ENCODE assay signal across 8 cellular contexts in the genomic region with DNA sequence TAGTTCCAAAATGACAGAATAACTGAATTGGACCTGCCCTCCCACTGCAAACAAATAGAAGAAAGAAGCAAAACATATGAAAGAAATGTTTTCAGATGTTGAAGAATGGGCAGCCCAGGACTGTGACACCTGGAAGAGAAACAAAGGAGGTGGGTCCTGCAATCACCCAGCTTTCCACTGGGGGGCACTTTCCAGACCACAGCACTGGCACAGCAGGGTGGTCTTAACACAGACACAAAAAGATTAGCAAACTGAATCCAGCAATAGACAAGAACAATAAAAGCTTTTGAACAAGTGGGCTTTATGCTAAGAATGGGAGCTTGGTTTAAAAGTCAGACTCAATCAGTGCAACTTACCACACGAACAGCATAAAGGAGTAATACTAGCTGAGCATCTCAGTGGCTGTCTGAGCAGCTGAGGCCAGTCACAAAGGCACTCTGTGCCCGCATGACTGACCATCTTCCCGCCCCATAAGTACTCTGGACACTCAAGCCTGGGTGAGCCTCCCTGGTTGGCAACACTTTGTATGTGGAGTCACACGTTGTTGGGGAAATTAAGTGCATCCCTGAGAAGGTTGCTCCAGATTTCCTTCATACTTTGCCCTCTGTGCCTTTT. TPM values are rescaled to one million over a fixed set of nuclear protein-coding genes. Genes with fewer than 3 reads are reported as not detected.
DNase-seq lines count a peak whose midpoint lies in the region; ATAC-seq and TF ChIP-seq lines count a peak whose summit lies in the region.

No MANE protein-coding gene starts in this region.

- ATAC-seq in GM19023 (IDR thresholded peaks at IDR 0.05; ENCODE audit: unreplicated experiment), result no peak
- no peak for ATAC-seq in T-helper 17 cell

- H3K27me3 Mint-ChIP-seq in T-helper 17 cell, result peaks cover 36% of the 10 kb centered on the region

- in situ Hi-C loops in ACHN (cut with HindIII; ENCODE audit: low pct_ligation_motif_present, low pct_unique_long_range_greater_than_20kb, low sequenced_read_pairs), result no loop called here

- DNase-seq in ACHN, result peak; percentile 9
- DNase-seq in NCI-H82 treated with DMSO at 0.1 percent for 48 hours (lab: John Stamatoyannopoulos, UW; ENCODE audit: unreplicated experiment), result peak; percentile 8
- no peak for DNase-seq in fibroblast of mammary gland (ENCODE audit: low read depth)
- DNase-seq in esophagus squamous epithelium (lab: John Stamatoyannopoulos, UW), result no peak
- DNase-seq in GOT3 (lab: John Stamatoyannopoulos, UW), result no peak
- no peak for DNase-seq in T-helper 17 cell

- no peak overlapping the region for H3K27ac ChIP-seq in esophagus squamous epithelium

- H3K4me1 Mint-ChIP-seq in T-helper 17 cell, result peaks cover 3% of the 10 kb centered on the region

- TF ChIP-seq CTCF in GM12874 (IDR thresholded peaks at IDR 0.05; ENCODE audit: insufficient read depth, low read depth, low read length), result peak; percentile 58; the same call in 1 of the 2 replicates
- TF ChIP-seq CTCF in fibroblast of mammary gland (conservative IDR thresholded peaks at IDR 0.05; ENCODE audit: control insufficient read depth, insufficient read depth, low read depth, low read length), result peak; percentile 59
- TF ChIP-seq CTCF in esophagus squamous epithelium (IDR thresholded peaks at IDR 0.05), result no peak

- 72% methylated on average over 4 of the region's 4 CpGs for WGBS in esophagus squamous epithelium, 2 donors

- H3K27ac Mint-ChIP-seq in T-helper 17 cell, result no peak overlapping the region

- no peaks in the 10 kb centered on the region for H3K36me3 ChIP-seq in esophagus squamous epithelium

- intact Hi-C loops in esophagus squamous epithelium (cut with DNase I), result no loop called here

- H3K4me3 ChIP-seq in fibroblast of mammary gland (ENCODE audit: control insufficient read depth, low read depth, low read length) (no peak overlapping the region), esophagus squamous epithelium (no peak overlapping the region)

- H3K9me3 ChIP-seq in esophagus squamous epithelium (no peaks in the 10 kb centered on the region), T-helper 17 cell (ENCODE audit: control insufficient read depth, low read length, poor library complexity, severe bottlenecking) (no peaks in the 10 kb centered on the region)

- no peak for TF ChIP-seq POLR2A in esophagus squamous epithelium (IDR thresholded peaks at IDR 0.05)

- no peak overlapping the region for H3K4me3 Mint-ChIP-seq in T-helper 17 cell

- H3K36me3 Mint-ChIP-seq in T-helper 17 cell (ENCODE audit: low read depth), result peaks cover 4% of the 10 kb centered on the region

- H3K27me3 ChIP-seq in esophagus squamous epithelium, result peaks cover 0 to 3% (median 0%) of the 10 kb centered on the region in 4 donors

- no peaks in the 10 kb centered on the region for H3K4me1 ChIP-seq in esophagus squamous epithelium

RNA-seq across cellular contexts. Expression of a gene that starts 27.7 kb away (rescaled TPM):
- total RNA-seq in esophagus squamous epithelium, result 10 to 100 TPM; 17.8 to 47.4 (median 40.2) TPM
- 10 to 100 TPM; 17.7 to 18.4 TPM for total RNA-seq in T-helper 17 cell

RNA-seq across cellular contexts. Expression of a gene that starts 27.8 kb away (rescaled TPM):
- total RNA-seq in esophagus squamous epithelium (10 to 100 TPM; 12.2 to 59.9 (median 21.6) TPM), T-helper 17 cell (10 to 100 TPM; 13.8 to 17.5 TPM)

RNA-seq across cellular contexts. Expression of a gene that starts 46.8 kb away (rescaled TPM):
- total RNA-seq in esophagus squamous epithelium (1 to 10 TPM in 2 of 4 donors, under 1 TPM in 2; 0.56 to 4.4 (median 1.3) TPM), T-helper 17 cell (1 to 10 TPM; 1.7 to 2.8 TPM)

Comparison
In these comparisons a context has a peak if more than half of its experiments do, and no peak if none do; other contexts are left out.
1. DNase-seq: peak in ACHN (single experiment) and NCI-H82 treated with DMSO at 0.1 percent for 48 hours (single experiment); none in fibroblast of mammary gland (single experiment), esophagus squamous epithelium (single experiment), GOT3 (single experiment) and T-helper 17 cell (0 of 3).
2. CTCF ChIP-seq: peak in GM12874 (single experiment) and fibroblast of mammary gland (single experiment); none in esophagus squamous epithelium (0 of 6).